In genomic region chr17:45149037-45149668, GRCh38 we compare ENCODE assay signal across 8 cellular contexts. TPM values are rescaled to one million over a fixed set of nuclear protein-coding genes. Genes with fewer than 3 reads are reported as not detected.
A peak's percentile ranks its signal among the peaks of the same experiment; 100 is the strongest.
DNase-seq lines count a peak whose midpoint lies in the region; ATAC-seq and TF ChIP-seq lines count a peak whose summit lies in the region.

No MANE protein-coding gene starts in this region.

- no peaks in the 10 kb centered on the region for H3K36me3 ChIP-seq in ACC112 (ENCODE audit: insufficient read depth, low read length)
- H3K36me3 ChIP-seq in MM.1S (replicated peaks; ENCODE audit: insufficient read depth, low read length) = no peaks in the 10 kb centered on the region
- H3K36me3 ChIP-seq in SJSA1 = peaks cover 17% of the 10 kb centered on the region
- no peaks in the 10 kb centered on the region for H3K36me3 ChIP-seq in neural cell (ENCODE audit: insufficient read depth, low read length)
- no peaks in the 10 kb centered on the region for H3K36me3 ChIP-seq in thymus (ENCODE audit: control insufficient read depth, insufficient read depth)

- peaks cover 36% of the 10 kb centered on the region for H3K4me1 Mint-ChIP-seq in activated naive CD4-positive, alpha-beta T cell treated with anti-CD3 and anti-CD28 coated beads for 36 hours (ENCODE audit: low read depth)

- H3K79me2 ChIP-seq in ACC112 (ENCODE audit: control insufficient read depth, insufficient read depth, low read length, unreplicated experiment) (peaks cover 35% of the 10 kb centered on the region), MM.1S (ENCODE audit: low read length) (peaks cover 25% of the 10 kb centered on the region), neural cell (replicated peaks; ENCODE audit: insufficient read depth, low read length) (peaks cover 24% of the 10 kb centered on the region)

- TF ChIP-seq CTCF in MM.1S (IDR thresholded peaks at IDR 0.05; ENCODE audit: low read length) (peak; percentile 84), foreskin fibroblast (IDR thresholded peaks at IDR 0.05; ENCODE audit: low read depth, low read length) (peak; percentile 93), neural cell (IDR thresholded peaks at IDR 0.05; ENCODE audit: poor library complexity, severe bottlenecking) (peak; percentile 88)

- H2AFZ ChIP-seq in ACC112 (ENCODE audit: low read length, unreplicated experiment) (no peak overlapping the region), MM.1S (ENCODE audit: low read length) (peak overlapping the region; percentile 33; the same call in 1 of the 2 replicates), neural cell (ENCODE audit: low read depth, low read length) (no peak overlapping the region)

- H3K27me3 ChIP-seq in ACC112 (ENCODE audit: insufficient read depth, low read length) (no peaks in the 10 kb centered on the region), MM.1S (replicated peaks; ENCODE audit: insufficient read depth, low read length) (no peaks in the 10 kb centered on the region), SJSA1 (replicated peaks) (no peaks in the 10 kb centered on the region), neural cell (ENCODE audit: insufficient read depth, low read depth, low read length) (no peaks in the 10 kb centered on the region), thymus (ENCODE audit: control insufficient read depth, insufficient read depth) (no peaks in the 10 kb centered on the region)

- CTCF ChIA-PET in activated naive CD4-positive, alpha-beta T cell treated with anti-CD3 and anti-CD28 coated beads for 36 hours (lab: Charles Lee) = interaction anchor here (0.7 to 16.6 kb wide), 19 partner anchors 12 to 236 kb away, joined by 3 to 252 read pairs (median 5); partner anchors contain the start of genes ACBD4, DCAKD, HEXIM2 and PLCD3

- H3K9ac ChIP-seq in MM.1S (ENCODE audit: low read length) (peak overlapping the region; percentile 66), neural cell (ENCODE audit: low read length) (peak overlapping the region; percentile 81)

- WGBS in thymus = under 1% methylated on average over 32 of the region's 32 CpGs

- H3K4me3 Mint-ChIP-seq in activated naive CD4-positive, alpha-beta T cell treated with anti-CD3 and anti-CD28 coated beads for 36 hours = peak overlapping the region; percentile 97

- H3K27ac Mint-ChIP-seq in activated naive CD4-positive, alpha-beta T cell treated with anti-CD3 and anti-CD28 coated beads for 36 hours = peak overlapping the region; percentile 100

- no peaks in the 10 kb centered on the region for H3K9me3 ChIP-seq in MM.1S (replicated peaks; ENCODE audit: insufficient read depth, low read length)
- no peaks in the 10 kb centered on the region for H3K9me3 ChIP-seq in SJSA1 (replicated peaks)
- no peaks in the 10 kb centered on the region for H3K9me3 ChIP-seq in neural cell (ENCODE audit: low read length)
- H3K9me3 ChIP-seq in thymus (ENCODE audit: control insufficient read depth) = no peaks in the 10 kb centered on the region

- peaks cover 17% of the 10 kb centered on the region for H3K36me3 Mint-ChIP-seq in activated naive CD4-positive, alpha-beta T cell treated with anti-CD3 and anti-CD28 coated beads for 36 hours (ENCODE audit: low read depth)

- no peaks in the 10 kb centered on the region for H3K27me3 Mint-ChIP-seq in activated naive CD4-positive, alpha-beta T cell treated with anti-CD3 and anti-CD28 coated beads for 36 hours (ENCODE audit: low read depth)

- H3K4me2 ChIP-seq in MM.1S (ENCODE audit: low read depth, low read length) = peak overlapping the region; percentile 90
- peak overlapping the region; percentile 100 for H3K4me2 ChIP-seq in neural cell (ENCODE audit: low read length)

- H4K20me1 ChIP-seq in MM.1S (ENCODE audit: insufficient read depth, low read length) (no peaks in the 10 kb centered on the region; the same call in 1 of the 2 replicates), neural cell (ENCODE audit: insufficient read depth) (peaks cover 4% of the 10 kb centered on the region)

- no peaks in the 10 kb centered on the region for H3K9me3 Mint-ChIP-seq in activated naive CD4-positive, alpha-beta T cell treated with anti-CD3 and anti-CD28 coated beads for 36 hours

- peak overlapping the region; percentile 83 for H3K4me3 ChIP-seq in ACC112 (ENCODE audit: low read depth, low read length)
- peak overlapping the region; percentile 83 for H3K4me3 ChIP-seq in MM.1S (ENCODE audit: low read length)
- peak overlapping the region; percentile 47 for H3K4me3 ChIP-seq in SJSA1
- H3K4me3 ChIP-seq in foreskin fibroblast (ENCODE audit: low read depth in 1 of 2, low read length in 2 of 2) = peak overlapping the region; percentile 85 to 99
- H3K4me3 ChIP-seq in neural cell (ENCODE audit: low read length) = peak overlapping the region; percentile 86
- H3K4me3 ChIP-seq in thymus (ENCODE audit: low read length) = peak overlapping the region; percentile 87

- TF ChIP-seq RAD21 in neural cell (conservative IDR thresholded peaks at IDR 0.05) = peak; percentile 57

- peak; percentile 32 for ATAC-seq in GM18868 (IDR thresholded peaks at IDR 0.05; ENCODE audit: unreplicated experiment)

- no peak for TF ChIP-seq EP300 in neural cell (conservative IDR thresholded peaks at IDR 0.05; ENCODE audit: poor library complexity, severe bottlenecking)

- intact Hi-C loops in activated naive CD4-positive, alpha-beta T cell treated with anti-CD3 and anti-CD28 coated beads for 36 hours (cut with micrococcal nuclease) = no loop called here

- DNase-seq in MM.1S (peak; percentile 76), SJSA1 (ENCODE audit: low read depth in 1 of 2, low spot score in 2 of 2) (peak; percentile 92 to 94), foreskin fibroblast (peak; percentile 80 to 94)
- peak; percentile 84 for DNase-seq in activated naive CD4-positive, alpha-beta T cell treated with anti-CD3 and anti-CD28 coated beads for 36 hours

- H3F3A ChIP-seq in MM.1S (ENCODE audit: insufficient read depth, low read length) = peaks cover 40% of the 10 kb centered on the region
- peaks cover 4% of the 10 kb centered on the region for H3F3A ChIP-seq in neural cell (ENCODE audit: insufficient read depth, low read length, poor library complexity, severe bottlenecking)

- H3K4me1 ChIP-seq in ACC112 (ENCODE audit: control insufficient read depth, insufficient read depth, low read length, unreplicated experiment) (peaks cover 24% of the 10 kb centered on the region), MM.1S (ENCODE audit: low read length) (peaks cover 13% of the 10 kb centered on the region), SJSA1 (replicated peaks) (peaks cover 22% of the 10 kb centered on the region), thymus (ENCODE audit: control insufficient read depth, insufficient read depth, low read length) (peaks cover 28% of the 10 kb centered on the region)

- no peaks in the 10 kb centered on the region for H3K9me2 ChIP-seq in MM.1S (replicated peaks; ENCODE audit: insufficient read depth, low read length)
- no peaks in the 10 kb centered on the region for H3K9me2 ChIP-seq in neural cell (ENCODE audit: insufficient read depth, low read length)

- H3K27ac ChIP-seq in ACC112 (ENCODE audit: low read depth, low read length) (peak overlapping the region; percentile 66), MM.1S (ENCODE audit: low read length) (peak overlapping the region; percentile 56; the same call in 1 of the 2 replicates), SJSA1 (peak overlapping the region; percentile 41), neural cell (ENCODE audit: low read length) (peak overlapping the region; percentile 93), thymus (ENCODE audit: low read depth) (peak overlapping the region; percentile 95)

TF ChIP-seq in neural cell, 6 proteins besides CTCF, POLR2A, EP300 and RAD21 (continues in another document):
- TF ChIP-seq TAF1 (IDR thresholded peaks at IDR 0.05; ENCODE audit: low read depth) (no peak), SMC3 (conservative IDR thresholded peaks at IDR 0.05; ENCODE audit: poor library complexity) (peak; percentile 55)

RNA-seq across cellular contexts. Expression of gene HEXIM1, which starts 0.9 kb away (rescaled TPM):
- total RNA-seq in SJSA1 (2014; rRNA removed; shearing (Covaris generic)) = 7.2 and 7.3 TPM in 2 replicates
- total RNA-seq in activated naive CD4-positive, alpha-beta T cell treated with anti-CD3 and anti-CD28 coated beads for 36 hours = 10 to 100 TPM; 24.3 to 24.7 TPM
- polyA plus RNA-seq in neural cell (9.0 and 10.2 TPM in 2 replicates), thymus (33.9 TPM)
- polyA minus RNA-seq in neural cell = 21.7 and 22.5 TPM in 2 replicates

RNA-seq across cellular contexts. Expression of gene HEXIM2, which starts 12.5 kb away (rescaled TPM):
- total RNA-seq in SJSA1 (2014; rRNA removed; shearing (Covaris generic)) = 8.0 and 10.0 TPM in 2 replicates
- total RNA-seq in activated naive CD4-positive, alpha-beta T cell treated with anti-CD3 and anti-CD28 coated beads for 36 hours = 1 to 10 TPM; 3.5 TPM
- 13.9 and 17.9 TPM in 2 replicates for polyA plus RNA-seq in neural cell
- 12.2 and 14.1 TPM in 2 replicates for polyA minus RNA-seq in neural cell
- polyA plus RNA-seq in thymus = 9.6 TPM

RNA-seq across cellular contexts. Expression of gene ACBD4, which starts 13.7 kb away (rescaled TPM):
- 0.89 and 1.6 TPM in 2 replicates for total RNA-seq in SJSA1 (2014; rRNA removed; shearing (Covaris generic))
- 10 to 100 TPM; 12.3 to 12.7 TPM for total RNA-seq in activated naive CD4-positive, alpha-beta T cell treated with anti-CD3 and anti-CD28 coated beads for 36 hours
- polyA plus RNA-seq in neural cell (3.1 and 8.4 TPM in 2 replicates), thymus (26.5 TPM)
- 1.7 TPM in 2 replicates for polyA minus RNA-seq in neural cell

RNA-seq across cellular contexts. Expression of gene PLCD3, which starts 16.8 kb away (rescaled TPM):
- 17.5 and 92.5 TPM in 2 replicates for total RNA-seq in SJSA1 (2014; rRNA removed; shearing (Covaris generic))
- 1 to 10 TPM; 2.4 TPM for total RNA-seq in activated naive CD4-positive, alpha-beta T cell treated with anti-CD3 and anti-CD28 coated beads for 36 hours
- 0.36 and 1.3 TPM in 2 replicates for polyA plus RNA-seq in neural cell
- polyA minus RNA-seq in neural cell = 1.2 and 3.9 TPM in 2 replicates
- polyA plus RNA-seq in thymus = 9.1 TPM

Comparison
In these comparisons a context has a peak if more than half of its experiments do, and no peak if none do; other contexts are left out.
1. Peak in every context shown above with its lines: DNase-seq, ATAC-seq, H3K4me3 ChIP-seq and H3K27ac ChIP-seq.
2. H3K27ac ChIP-seq: peak in every context shown above with its lines; median percentile 95 in thymus; 93 in neural cell; 66 in ACC112; 56 in MM.1S; 41 in SJSA1.